25 cellular contexts compared by ENCODE assay signal in genomic region chr3:190847423-190847822, GRCh38. TPM values are rescaled to one million over a fixed set of nuclear protein-coding genes. Genes with fewer than 3 reads are reported as not detected.
"Had no signal": no experiment of that assay in that cellular context is flagged by ENCODE, and none has a peak within 500 bp of the region (broad histone marks: within the 10 kb centered on the region; RNA-seq: fewer than 3 reads in every experiment).

No MANE protein-coding gene starts in this region.

- H3K4me1 ChIP-seq: heart right ventricle, parathyroid adenoma, prostate gland, spleen, tibial artery, upper lobe of right lung, vagina had no signal

- H3K79me2 ChIP-seq: parathyroid adenoma had no signal

- H3K9ac ChIP-seq: parathyroid adenoma had no signal

- H2AFZ ChIP-seq: parathyroid adenoma had no signal

- ATAC-seq: esophagus mucosa; heart right ventricle; naive thymus-derived CD4-positive, alpha-beta T cell; sciatic nerve; stimulated activated memory B cell treated with anti-CD40 and anti-IgM and Interleukin-4, amounts not matched to agents 10 μg/mL and 1 μg/mL and 100 μg/mL, for 72 hours; upper lobe of right lung had no signal

- H3K9me3 ChIP-seq: heart right ventricle, prostate gland, spleen, tibial artery, upper lobe of right lung, vagina had no signal

- DNase-seq: effector memory CD4-positive, alpha-beta T cell; heart right ventricle; hypothalamus; immature natural killer cell; naive thymus-derived CD4-positive, alpha-beta T cell; nephron progenitor cell; spleen; stimulated activated CD4-positive, alpha-beta T cell treated with anti-CD3 and anti-CD28 coated beads, Interleukin-15, amount 100 ng/mL, for 24 hours; stimulated activated CD4-positive, alpha-beta T cell treated with anti-CD3 and anti-CD28 coated beads, Interleukin-1b, Interleukin-23, amount 100 ng/mL, for 48 hours; stimulated activated CD4-positive, alpha-beta T cell treated with anti-CD3 and anti-CD28 coated beads, Interleukin-4, amount 100 ng/mL, for 24 hours; tibial artery; upper lobe of right lung had no signal

- H3K27ac ChIP-seq: heart right ventricle, parathyroid adenoma, prostate gland, spleen, tibial artery, upper lobe of right lung, vagina had no signal

- H3K36me3 ChIP-seq: heart right ventricle, prostate gland, spleen, tibial artery, upper lobe of right lung, vagina had no signal

- H3K27me3 ChIP-seq: tibial artery, upper lobe of right lung, vagina had no signal

- FAIRE-seq: endometrium, frontal cortex, keratinocyte had no signal

- H3K4me3 ChIP-seq: heart right ventricle, prostate gland, spleen, tibial artery, upper lobe of right lung, vagina had no signal

RNA-seq across cellular contexts. Expression of gene GMNC, which starts 15.1 kb away (rescaled TPM):
- total RNA-seq: esophagus mucosa; lung microvascular endothelial cell; mesenteric fat pad; mononuclear cell; naive thymus-derived CD4-positive, alpha-beta T cell; omental fat pad; sciatic nerve; upper lobe of right lung had no signal
- polyA plus RNA-seq: immature natural killer cell; keratinocyte; naive thymus-derived CD4-positive, alpha-beta T cell had no signal
